27 cellular contexts compared by ENCODE assay signal in genomic region chr10:51257511-51258248, GRCh38.
DNase-seq lines count a peak whose midpoint lies in the region; ATAC-seq, FAIRE-seq and TF ChIP-seq lines count a peak whose summit lies in the region.
"Had no signal": no experiment of that assay in that cellular context is flagged by ENCODE, and none has a peak within 500 bp of the region (broad histone marks: within the 10 kb centered on the region; RNA-seq: fewer than 3 reads in every experiment).

No MANE protein-coding gene starts in this region.

- no peak overlapping the region for H3K4ac ChIP-seq in H1 (replicated peaks; ENCODE audit: insufficient read length, low read depth, low read length)

- no peak for TF ChIP-seq RAD21 in H1 (IDR thresholded peaks at IDR 0.05 in 1 of 2, conservative IDR thresholded peaks at IDR 0.05 in 1 of 2; ENCODE audit: low read depth in 2 of 2, low read length in 2 of 2)

- no peak overlapping the region for H3K18ac ChIP-seq in H1 (ENCODE audit: extremely low read depth, low read length)

- H2BK5ac ChIP-seq in H1 (ENCODE audit: low read depth, low read length) = no peak overlapping the region

- H2BK12ac ChIP-seq in H1 (ENCODE audit: low read depth, low read length) = no peak overlapping the region

- H3K79me1 ChIP-seq in H1 (ENCODE audit: low read depth, low read length) = no peaks in the 10 kb centered on the region

- H4K8ac ChIP-seq in H1 (ENCODE audit: extremely low read depth, insufficient read depth, low read length) = no peak overlapping the region

- TF ChIP-seq CTCF in H1 (IDR thresholded peaks at IDR 0.05; ENCODE audit: control extremely low read depth in 1 of 3, insufficient read depth in 1 of 3, low read depth in 1 of 3, low read length in 3 of 3) = no peak
- TF ChIP-seq CTCF in nephron (IDR thresholded peaks at IDR 0.05; ENCODE audit: unreplicated experiment in 3 of 3) = no peak
- no peak for TF ChIP-seq CTCF in GM10248 (IDR thresholded peaks at IDR 0.05; ENCODE audit: control extremely low read depth, extremely low read depth, low read depth, missing control alignments)
- no peak for TF ChIP-seq CTCF in PC-3 (conservative IDR thresholded peaks at IDR 0.05; ENCODE audit: low read depth, low read length)

- H3K4me1 Mint-ChIP-seq in nephron = peaks cover 36% of the 10 kb centered on the region
- H3K4me1 Mint-ChIP-seq: activated naive CD4-positive, alpha-beta T cell treated with anti-CD3 and anti-CD28 coated beads, Interleukin-2, amount 50 U/mL, for 24 hours; naive thymus-derived CD8-positive, alpha-beta T cell had no signal

- DNase-seq in Right ventricle myocardium inferior (ENCODE audit: missing footprints) (no peak), cardiac septum (ENCODE audit: low spot score) (no peak), H1 (ENCODE audit: low read depth in 1 of 2, low spot score in 2 of 2) (no peak), aorta (no peak), GM10248 (ENCODE audit: extremely low spot score) (no peak), PC-3 (no peak)
- DNase-seq: activated T-cell treated with anti-CD3 and anti-CD28 coated beads, Interleukin-2, amount 50 U/mL, for 4 hours; BE2C; Calu3; EL; naive thymus-derived CD8-positive, alpha-beta T cell; NCI-H2171 treated with DMSO at 0.1 percent for 48 hours; NCI-H526 treated with DMSO at 0.1 percent for 48 hours; psoas muscle; stimulated activated CD4-positive, alpha-beta T cell treated with anti-CD3 and anti-CD28 coated beads, Interleukin-2, amount 100 ng/mL, for 48 hours; stimulated activated naive CD8-positive, alpha-beta T cell treated with anti-CD3 and anti-CD28 coated beads, Interleukin-15, Interleukin-2, amounts not matched to agents 100 U/mL and 50 U/mL, for 24 hours; T1000; upper lobe of right lung had no signal

- no peaks in the 10 kb centered on the region for H3K27me3 Mint-ChIP-seq in nephron (ENCODE audit: low read depth)
- H3K27me3 Mint-ChIP-seq: activated naive CD4-positive, alpha-beta T cell treated with anti-CD3 and anti-CD28 coated beads, Interleukin-2, amount 50 U/mL, for 24 hours; dendritic cell treated with granulocyte-macrophage colony-stimulating factor and Interleukin-4, amounts not matched to agents 40 ng/mL and 50 ng/mL, for 4 days had no signal

- H3K23ac ChIP-seq in H1 (ENCODE audit: insufficient read length) = no peak overlapping the region

- H2BK20ac ChIP-seq in H1 (ENCODE audit: low read length) = no peak overlapping the region

- H4K5ac ChIP-seq in H1 (ENCODE audit: insufficient read length, low read depth, low read length) = no peak overlapping the region

- H3K23me2 ChIP-seq in H1 (ENCODE audit: low read depth, low read length) = no peaks in the 10 kb centered on the region

- H3K79me2 ChIP-seq in H1 (ENCODE audit: control insufficient read depth in 1 of 2, insufficient read depth in 2 of 2, low read length in 2 of 2) (no peaks in the 10 kb centered on the region), PC-3 (ENCODE audit: low read length) (no peaks in the 10 kb centered on the region)

- no peak for TF ChIP-seq EP300 in H1 (IDR thresholded peaks at IDR 0.05; ENCODE audit: borderline replicate concordance in 1 of 2, low read depth in 2 of 2, low read length in 2 of 2)

- no TSS peak for BruUV-seq in PC-3 (replicated peaks; lab: Mats Ljungman, UMichigan)

- H2BK15ac ChIP-seq in H1 (ENCODE audit: low read length) = no peak overlapping the region

- no peaks in the 10 kb centered on the region for H3K9me3 ChIP-seq in H1 (ENCODE audit: insufficient read depth in 2 of 2, low read depth in 1 of 2, low read length in 1 of 2)
- H3K9me3 ChIP-seq in aorta (ENCODE audit: control insufficient read depth, low read length) = no peaks in the 10 kb centered on the region
- no peaks in the 10 kb centered on the region for H3K9me3 ChIP-seq in PC-3 (ENCODE audit: low read length)
- H3K9me3 ChIP-seq: BE2C, gastroesophageal sphincter, psoas muscle, upper lobe of right lung had no signal

- no peaks in the 10 kb centered on the region for H3K9me2 ChIP-seq in PC-3 (replicated peaks; ENCODE audit: low read length)

- no peak overlapping the region for H3K14ac ChIP-seq in H1 (ENCODE audit: insufficient read length)

- H2AK5ac ChIP-seq in H1 (ENCODE audit: low read depth, low read length) = no peak overlapping the region

- POLR2A ChIA-PET in H1 (lab: Charles Lee; ENCODE audit: partially characterized antibody) = interaction anchor here (1.2 kb wide), 1 partner anchor 9 kb away, joined by 5 read pairs; no protein-coding TSS in a partner anchor
- POLR2A ChIA-PET in GM10248 (lab: Yijun Ruan, JAX) = no interaction called here
- POLR2A ChIA-PET in PC-3 (lab: Charles Lee; ENCODE audit: unreplicated experiment) = no interaction called here

- H3K9ac ChIP-seq in H1 (replicated peaks in 1 of 4; ENCODE audit: extremely low read depth in 1 of 4, low read depth in 3 of 4, low read length in 3 of 4) = no peak overlapping the region
- no peak overlapping the region for H3K9ac ChIP-seq in PC-3 (ENCODE audit: low read length)

- H2AFZ ChIP-seq in H1 (ENCODE audit: low read length) = peak overlapping the region; percentile 6; the same call in 1 of the 2 replicates
- H2AFZ ChIP-seq in PC-3 (ENCODE audit: low read length) = no peak overlapping the region

- H3K27me3 ChIP-seq in H1 (replicated peaks in 1 of 4; ENCODE audit: control insufficient read depth in 3 of 4, extremely low read depth in 1 of 4, insufficient read depth in 3 of 4, low read length in 3 of 4) (no peaks in the 10 kb centered on the region; a peak in 1 of 7 replicates), aorta (ENCODE audit: control insufficient read depth in 1 of 2, insufficient read depth in 2 of 2, low read length in 1 of 2) (no peaks in the 10 kb centered on the region), PC-3 (ENCODE audit: low read length) (peaks cover 10% of the 10 kb centered on the region; the same call in 1 of the 2 replicates)
- H3K27me3 ChIP-seq: BE2C, gastroesophageal sphincter, upper lobe of right lung had no signal

- no peaks in the 10 kb centered on the region for H3K36me3 ChIP-seq in H1 (ENCODE audit: control insufficient read depth in 2 of 4, insufficient read depth in 4 of 4, low read length in 3 of 4)
- H3K36me3 ChIP-seq in aorta (ENCODE audit: control insufficient read depth in 1 of 2, insufficient read depth in 2 of 2, low read length in 1 of 2) = no peaks in the 10 kb centered on the region
- H3K36me3 ChIP-seq in PC-3 (ENCODE audit: low read depth, low read length) = no peaks in the 10 kb centered on the region
- H3K36me3 ChIP-seq: BE2C, gastroesophageal sphincter, upper lobe of right lung had no signal

- H3K4me2 ChIP-seq in H1 (ENCODE audit: insufficient read depth in 1 of 2, low read depth in 2 of 2, low read length in 2 of 2) (no peak overlapping the region), PC-3 (ENCODE audit: low read length) (no peak overlapping the region)
- H3K4me2 ChIP-seq: smooth muscle cell had no signal

- no peak overlapping the region for H3K56ac ChIP-seq in H1 (replicated peaks; ENCODE audit: insufficient read length, low read depth, low read length)

- H3K27ac ChIP-seq in H1 (ENCODE audit: low read depth, low read length) (no peak overlapping the region), aorta (ENCODE audit: low read depth in 1 of 2, low read length in 2 of 2) (peak overlapping the region; percentile 68 to 97), PC-3 (ENCODE audit: low read length) (no peak overlapping the region)
- H3K27ac ChIP-seq: 22Rv1, gastroesophageal sphincter, psoas muscle, upper lobe of right lung had no signal

- WGBS in H1 (ENCODE audit: extremely low coverage in 1 of 2, insufficient coverage in 1 of 2, insufficient read length in 1 of 2, insufficient replicate concordance in 2 of 2, low coverage in 1 of 2, low lambda C conversion rate in 2 of 2, missing lambda C conversion rate in 1 of 2), 2 experiments = 77% methylated on average over 7 of the region's 7 CpGs; no CpG with 5 or more reads in 1 of the 2 experiments
- WGBS in aorta, 2 donors = 48 to 50% methylated on average over 7 of the region's 7 CpGs

- TF ChIP-seq POLR2A in H1 (IDR thresholded peaks at IDR 0.05; ENCODE audit: control extremely low read depth in 1 of 2, low read depth in 2 of 2, low read length in 2 of 2) = no peak

- H3K27ac Mint-ChIP-seq in nephron = peak overlapping the region in 2 of 3 experiments; percentile 12 to 15
- H3K27ac Mint-ChIP-seq: activated naive CD4-positive, alpha-beta T cell treated with anti-CD3 and anti-CD28 coated beads, Interleukin-2, amount 50 U/mL, for 24 hours; dendritic cell treated with granulocyte-macrophage colony-stimulating factor and Interleukin-4, amounts not matched to agents 40 ng/mL and 50 ng/mL, for 4 days; naive thymus-derived CD8-positive, alpha-beta T cell had no signal

- no peak overlapping the region for H3K4me3 ChIP-seq in H1 (ENCODE audit: extremely low read depth in 1 of 4, insufficient read depth in 2 of 4, low read depth in 3 of 4, low read length in 4 of 4)
- H3K4me3 ChIP-seq in aorta (ENCODE audit: low read length in 2 of 2) = no peak overlapping the region
- H3K4me3 ChIP-seq in PC-3 (ENCODE audit: low read length) = no peak overlapping the region
- H3K4me3 ChIP-seq: gastroesophageal sphincter, psoas muscle, smooth muscle cell, upper lobe of right lung had no signal

- CTCF ChIA-PET in H1 (lab: Charles Lee; ENCODE audit: partially characterized antibody) = interaction anchor here (0.8 to 2.1 kb wide), 6 partner anchors 9 to 194 kb away, joined by 3 to 7 read pairs (median 5); no protein-coding TSS in a partner anchor
- CTCF ChIA-PET in GM10248 (lab: Yijun Ruan, JAX) = interaction anchor here (0.8 to 1.5 kb wide), 4 partner anchors 9 to 26 kb away, joined by 3 to 4 read pairs (median 3); no protein-coding TSS in a partner anchor
- CTCF ChIA-PET in PC-3 (lab: Charles Lee) = no interaction called here

- intact Hi-C loops in Right ventricle myocardium inferior (cut with DNase I) (no loop called here), cardiac septum (cut with DNase I) (no loop called here), aorta (cut with DNase I) (loop anchor here in 1 of 2 donors (5.0 kb wide), 1 partner anchor 40 kb away; no protein-coding TSS in a partner anchor), PC-3 (cut with micrococcal nuclease) (no loop called here)

- H4K20me1 ChIP-seq in H1 (replicated peaks in 1 of 2; ENCODE audit: control insufficient read depth in 1 of 2, insufficient read depth in 2 of 2, low read length in 2 of 2) = no peaks in the 10 kb centered on the region
- H4K20me1 ChIP-seq in PC-3 (ENCODE audit: low read length) = no peaks in the 10 kb centered on the region

- peaks cover 4 to 9% (median 7%) of the 10 kb centered on the region in 4 experiments; a peak in 3 of 7 replicates for H3K4me1 ChIP-seq in H1 (replicated peaks in 1 of 4; ENCODE audit: control insufficient read depth in 3 of 4, insufficient read depth in 4 of 4, low read length in 3 of 4)
- peaks cover 3 to 6% of the 10 kb centered on the region in 2 donors for H3K4me1 ChIP-seq in aorta (ENCODE audit: control insufficient read depth in 1 of 2, insufficient read depth in 2 of 2, low read length in 2 of 2)
- H3K4me1 ChIP-seq in PC-3 (ENCODE audit: insufficient read depth, low read length) = no peaks in the 10 kb centered on the region
- H3K4me1 ChIP-seq: BE2C, psoas muscle, upper lobe of right lung had no signal

- no peaks in the 10 kb centered on the region for H3K9me3 Mint-ChIP-seq in nephron
- H3K9me3 Mint-ChIP-seq: activated naive CD4-positive, alpha-beta T cell treated with anti-CD3 and anti-CD28 coated beads, Interleukin-2, amount 50 U/mL, for 24 hours; activated T-cell treated with anti-CD3 and anti-CD28 coated beads, Interleukin-2, amount 50 U/mL, for 4 hours had no signal

- ATAC-seq in Right ventricle myocardium inferior (peak; percentile 20), aorta (ENCODE audit: low FRiP score) (peak; percentile 73), PC-3 (no peak), GM18867 (IDR thresholded peaks at IDR 0.05; ENCODE audit: unreplicated experiment) (no peak)
- ATAC-seq: activated T-cell treated with anti-CD3 and anti-CD28 coated beads, Interleukin-2, amount 50 U/mL, for 4 hours; gastroesophageal sphincter; naive thymus-derived CD8-positive, alpha-beta T cell; psoas muscle; stimulated activated naive CD8-positive, alpha-beta T cell treated with anti-CD3 and anti-CD28 coated beads, Interleukin-15, Interleukin-2, amounts not matched to agents 100 U/mL and 50 U/mL, for 24 hours; upper lobe of right lung had no signal

- no peaks in the 10 kb centered on the region for H3K36me3 Mint-ChIP-seq in nephron (ENCODE audit: low read depth)
- H3K36me3 Mint-ChIP-seq: activated naive CD4-positive, alpha-beta T cell treated with anti-CD3 and anti-CD28 coated beads, Interleukin-2, amount 50 U/mL, for 24 hours; naive thymus-derived CD8-positive, alpha-beta T cell had no signal

- no peak overlapping the region for H2BK120ac ChIP-seq in H1 (replicated peaks; ENCODE audit: low read depth, low read length)

- no peak overlapping the region for H4K91ac ChIP-seq in H1 (replicated peaks; ENCODE audit: insufficient read length, low read length)

- FAIRE-seq in H1 (lab: Jason Lieb, UNC) = peak; percentile 19
- FAIRE-seq: endothelial cell of umbilical vein, GM18507 had no signal

- no peak overlapping the region for H3K4me3 Mint-ChIP-seq in nephron
- H3K4me3 Mint-ChIP-seq: activated naive CD4-positive, alpha-beta T cell treated with anti-CD3 and anti-CD28 coated beads, Interleukin-2, amount 50 U/mL, for 24 hours; activated T-cell treated with anti-CD3 and anti-CD28 coated beads, Interleukin-2, amount 50 U/mL, for 4 hours; dendritic cell treated with granulocyte-macrophage colony-stimulating factor and Interleukin-4, amounts not matched to agents 40 ng/mL and 50 ng/mL, for 4 days; naive thymus-derived CD8-positive, alpha-beta T cell had no signal

- no peaks in the 10 kb centered on the region for H3F3A ChIP-seq in PC-3 (ENCODE audit: low read length, unreplicated experiment)

Comparison
In these comparisons a context has a peak if more than half of its experiments do, and no peak if none do; other contexts are left out.
1. ATAC-seq: peak in Right ventricle myocardium inferior (single experiment) and aorta (single experiment); none in PC-3 (single experiment) and GM18867 (single experiment).
2. H3K27ac ChIP-seq: peak in aorta (2 of 2); none in H1 (single experiment) and PC-3 (single experiment).